ENCODE assay signal across 7 cellular contexts in the genomic region with DNA sequence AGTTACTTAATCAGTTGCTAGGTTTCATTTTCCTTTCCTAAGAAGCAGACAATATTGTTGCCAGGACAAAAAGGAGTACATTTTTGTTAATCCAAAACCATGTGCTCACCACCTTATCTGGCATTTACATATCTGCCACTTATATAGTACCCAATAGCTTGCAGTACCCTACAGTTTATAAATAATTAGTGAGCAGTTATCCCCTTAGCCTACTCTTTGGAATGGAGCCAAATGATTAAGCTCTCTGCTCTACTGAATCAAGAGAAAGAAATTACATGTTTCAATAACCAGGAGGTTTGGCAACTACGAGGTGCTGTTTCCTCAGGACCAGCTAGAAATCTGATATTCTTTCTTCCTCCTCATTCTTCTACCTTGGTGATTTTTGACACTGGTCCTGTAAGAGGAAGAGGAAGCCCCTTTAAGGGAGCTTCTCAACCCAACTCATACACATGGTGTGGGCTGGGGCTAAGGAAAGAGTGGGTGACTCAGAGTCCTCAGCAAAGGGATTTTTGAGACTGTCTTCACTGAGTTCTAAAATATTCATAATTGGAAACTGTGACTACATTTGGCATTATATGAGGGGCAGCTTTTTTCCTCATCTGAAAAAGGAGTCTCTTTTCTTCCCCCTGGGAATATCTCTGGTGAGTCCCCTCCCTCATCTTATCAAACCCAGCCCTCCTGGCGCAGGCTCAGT. TPM values are rescaled to one million over a fixed set of nuclear protein-coding genes. Genes with fewer than 3 reads are reported as not detected.
DNase-seq lines count a peak whose midpoint lies in the region; ATAC-seq and TF ChIP-seq lines count a peak whose summit lies in the region.

No MANE protein-coding gene starts in this region.

- H4K20me1 ChIP-seq in neural cell (ENCODE audit: insufficient read depth) = no peaks in the 10 kb centered on the region

- H3K4me1 ChIP-seq in endocrine pancreas (ENCODE audit: control insufficient read depth, insufficient read depth, low read length) (peaks cover 14% of the 10 kb centered on the region), upper lobe of left lung (peaks cover 40 to 53% (median 46%) of the 10 kb centered on the region in 4 donors)

- peak overlapping the region; percentile 77 for H3K4me2 ChIP-seq in neural cell (ENCODE audit: low read length)

- peaks cover 72% of the 10 kb centered on the region for H3K36me3 Mint-ChIP-seq in activated B cell treated with CpG ODN at 0.5 μM for 24 hours (ENCODE audit: low read depth)

- POLR2A ChIA-PET in activated B cell treated with CpG ODN at 0.5 μM for 24 hours (lab: Charles Lee) = interaction anchor here (0.6 to 8.0 kb wide), 12 partner anchors 9 to 659 kb away, joined by 3 to 63 read pairs (median 8); a partner anchor contains a TSS

- intact Hi-C loops in activated B cell treated with CpG ODN at 0.5 μM for 24 hours (cut with micrococcal nuclease) = loop anchor here (1.0 to 10.0 kb wide), 6 partner anchors 8 to 1924 kb away; a partner anchor contains a TSS

- no peak overlapping the region for H2AFZ ChIP-seq in neural cell (ENCODE audit: low read depth, low read length)

- H3K27me3 ChIP-seq in endocrine pancreas (ENCODE audit: control insufficient read depth, insufficient read depth, low read length) (no peaks in the 10 kb centered on the region), neural cell (ENCODE audit: insufficient read depth, low read depth, low read length) (no peaks in the 10 kb centered on the region), upper lobe of left lung (no peaks in the 10 kb centered on the region)

- peaks cover 9% of the 10 kb centered on the region for H3K9me3 Mint-ChIP-seq in activated B cell treated with CpG ODN at 0.5 μM for 24 hours

- peak overlapping the region; percentile 74 for H3K4me3 ChIP-seq in endocrine pancreas (ENCODE audit: control insufficient read depth, insufficient read depth, low read length)
- H3K4me3 ChIP-seq in neural cell (ENCODE audit: low read length) = peak overlapping the region; percentile 77
- peak overlapping the region; percentile 82 to 94 (median 88) for H3K4me3 ChIP-seq in upper lobe of left lung

- 8 to 14% methylated on average over 2 of the region's 2 CpGs for WGBS in upper lobe of left lung, 2 donors

- H3K79me2 ChIP-seq in neural cell (replicated peaks; ENCODE audit: insufficient read depth, low read length) = peaks cover 37% of the 10 kb centered on the region

- H3K4me1 Mint-ChIP-seq in activated B cell treated with CpG ODN at 0.5 μM for 24 hours = peaks cover 62% of the 10 kb centered on the region

- H3K9ac ChIP-seq in endocrine pancreas (ENCODE audit: control insufficient read depth, insufficient read depth, low read length) = peak overlapping the region; percentile 94
- no peak overlapping the region for H3K9ac ChIP-seq in neural cell (ENCODE audit: low read length)

- H3K27me3 Mint-ChIP-seq in activated B cell treated with CpG ODN at 0.5 μM for 24 hours = no peaks in the 10 kb centered on the region

- ATAC-seq in activated B cell treated with CpG ODN at 0.5 μM for 24 hours (ENCODE audit: low read depth) = peak; percentile 35
- ATAC-seq in upper lobe of left lung (ENCODE audit: low FRiP score in 2 of 2) = peak in 1 of 2 donors; percentile 42

- no peaks in the 10 kb centered on the region for H3K9me2 ChIP-seq in neural cell (ENCODE audit: insufficient read depth, low read length)

- H3K4me3 Mint-ChIP-seq in activated B cell treated with CpG ODN at 0.5 μM for 24 hours = peak overlapping the region; percentile 98

- H3F3A ChIP-seq in neural cell (ENCODE audit: insufficient read depth, low read length, poor library complexity, severe bottlenecking) = no peaks in the 10 kb centered on the region

- H3K27ac ChIP-seq in neural cell (ENCODE audit: low read length) (no peak overlapping the region), upper lobe of left lung (peak overlapping the region; percentile 96 to 99 (median 98))

- TF ChIP-seq EP300 in neural cell (conservative IDR thresholded peaks at IDR 0.05; ENCODE audit: poor library complexity, severe bottlenecking) (no peak), upper lobe of left lung (IDR thresholded peaks at IDR 0.05) (no peak)

- CTCF ChIA-PET in activated B cell treated with CpG ODN at 0.5 μM for 24 hours (lab: Charles Lee) = interaction anchor here (1.6 kb wide), 1 partner anchor 59 kb away, joined by 8 read pairs; no protein-coding TSS in a partner anchor

- H3K9me3 ChIP-seq in endocrine pancreas (ENCODE audit: control insufficient read depth, low read length) (no peaks in the 10 kb centered on the region), neural cell (ENCODE audit: low read length) (no peaks in the 10 kb centered on the region), upper lobe of left lung (peaks cover 3 to 16% (median 12%) of the 10 kb centered on the region in 4 donors)

- peak; percentile 65 for DNase-seq in GM13977 (ENCODE audit: low spot score)
- DNase-seq in NCI-H2081 (lab: John Stamatoyannopoulos, UW) = peak; percentile 38 to 81
- no peak for DNase-seq in activated B cell treated with CpG ODN at 0.5 μM for 24 hours
- peak in 1 of 2 donors; percentile 42 for DNase-seq in upper lobe of left lung
- no peak for DNase-seq in NCI-H1930 (lab: John Stamatoyannopoulos, UW)

- H3K36me3 ChIP-seq in endocrine pancreas (ENCODE audit: control insufficient read depth, insufficient read depth, low read length) = peaks cover 20% of the 10 kb centered on the region
- H3K36me3 ChIP-seq in neural cell (ENCODE audit: insufficient read depth, low read length) = peaks cover 8% of the 10 kb centered on the region
- peaks cover 9 to 59% (median 37%) of the 10 kb centered on the region in 4 donors for H3K36me3 ChIP-seq in upper lobe of left lung

- in situ Hi-C loops in GM13977 (cut with MboI; ENCODE audit: low pct_unique_long_range_greater_than_20kb, low sequenced_read_pairs, unreplicated experiment) = no loop called here

- H3K27ac Mint-ChIP-seq in activated B cell treated with CpG ODN at 0.5 μM for 24 hours = peak overlapping the region; percentile 98

- no peak for TF ChIP-seq POLR2A in upper lobe of left lung (IDR thresholded peaks at IDR 0.05)

- no peak for TF ChIP-seq RAD21 in neural cell (conservative IDR thresholded peaks at IDR 0.05)

- TF ChIP-seq CTCF in GM13977 (IDR thresholded peaks at IDR 0.05; ENCODE audit: extremely low read depth, insufficient read depth, missing control alignments) (no peak), activated B cell treated with CpG ODN at 0.5 μM for 24 hours (IDR thresholded peaks at IDR 0.05) (no peak), neural cell (IDR thresholded peaks at IDR 0.05; ENCODE audit: poor library complexity, severe bottlenecking) (no peak), upper lobe of left lung (IDR thresholded peaks at IDR 0.05) (no peak)

TF ChIP-seq in neural cell, 6 proteins besides CTCF, POLR2A, EP300 and RAD21:
- no peak for TF ChIP-seq EZH2 (IDR thresholded peaks at IDR 0.05; ENCODE audit: borderline replicate concordance, insufficient read depth, low read length, poor library complexity, severe bottlenecking)
- TF ChIP-seq, protein P1, sequence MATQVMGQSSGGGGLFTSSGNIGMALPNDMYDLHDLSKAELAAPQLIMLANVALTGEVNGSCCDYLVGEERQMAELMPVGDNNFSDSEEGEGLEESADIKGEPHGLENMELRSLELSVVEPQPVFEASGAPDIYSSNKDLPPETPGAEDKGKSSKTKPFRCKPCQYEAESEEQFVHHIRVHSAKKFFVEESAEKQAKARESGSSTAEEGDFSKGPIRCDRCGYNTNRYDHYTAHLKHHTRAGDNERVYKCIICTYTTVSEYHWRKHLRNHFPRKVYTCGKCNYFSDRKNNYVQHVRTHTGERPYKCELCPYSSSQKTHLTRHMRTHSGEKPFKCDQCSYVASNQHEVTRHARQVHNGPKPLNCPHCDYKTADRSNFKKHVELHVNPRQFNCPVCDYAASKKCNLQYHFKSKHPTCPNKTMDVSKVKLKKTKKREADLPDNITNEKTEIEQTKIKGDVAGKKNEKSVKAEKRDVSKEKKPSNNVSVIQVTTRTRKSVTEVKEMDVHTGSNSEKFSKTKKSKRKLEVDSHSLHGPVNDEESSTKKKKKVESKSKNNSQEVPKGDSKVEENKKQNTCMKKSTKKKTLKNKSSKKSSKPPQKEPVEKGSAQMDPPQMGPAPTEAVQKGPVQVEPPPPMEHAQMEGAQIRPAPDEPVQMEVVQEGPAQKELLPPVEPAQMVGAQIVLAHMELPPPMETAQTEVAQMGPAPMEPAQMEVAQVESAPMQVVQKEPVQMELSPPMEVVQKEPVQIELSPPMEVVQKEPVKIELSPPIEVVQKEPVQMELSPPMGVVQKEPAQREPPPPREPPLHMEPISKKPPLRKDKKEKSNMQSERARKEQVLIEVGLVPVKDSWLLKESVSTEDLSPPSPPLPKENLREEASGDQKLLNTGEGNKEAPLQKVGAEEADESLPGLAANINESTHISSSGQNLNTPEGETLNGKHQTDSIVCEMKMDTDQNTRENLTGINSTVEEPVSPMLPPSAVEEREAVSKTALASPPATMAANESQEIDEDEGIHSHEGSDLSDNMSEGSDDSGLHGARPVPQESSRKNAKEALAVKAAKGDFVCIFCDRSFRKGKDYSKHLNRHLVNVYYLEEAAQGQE (IDR thresholded peaks at IDR 0.05; ENCODE audit: borderline replicate concordance) = no peak
- TF ChIP-seq MXI1 (conservative IDR thresholded peaks at IDR 0.05; ENCODE audit: poor library complexity, severe bottlenecking) = no peak
- TF ChIP-seq SMC3 (conservative IDR thresholded peaks at IDR 0.05; ENCODE audit: poor library complexity) = no peak
- no peak for TF ChIP-seq POLR2AphosphoS5 (IDR thresholded peaks at IDR 0.05)
- TF ChIP-seq TAF1 (IDR thresholded peaks at IDR 0.05; ENCODE audit: low read depth) = no peak

RNA-seq across cellular contexts. Expression of a gene that starts 1.5 kb away (rescaled TPM):
- 49.6 and 51.9 TPM in 2 replicates for total RNA-seq in activated B cell treated with CpG ODN at 0.5 μM for 24 hours
- polyA plus RNA-seq in neural cell = 4.7 and 5.4 TPM in 2 replicates
- polyA minus RNA-seq in neural cell = 17.8 and 18.8 TPM in 2 replicates
- 10 to 100 TPM; 39.3 to 64.6 (median 42.4) TPM for total RNA-seq in upper lobe of left lung

RNA-seq across cellular contexts. Expression of a gene that starts 57.1 kb away (rescaled TPM):
- total RNA-seq in activated B cell treated with CpG ODN at 0.5 μM for 24 hours (76.5 and 78.4 TPM in 2 replicates), upper lobe of left lung (10 to 100 TPM; 26.7 to 43.0 (median 31.0) TPM)
- polyA plus RNA-seq in neural cell = 35.4 and 36.2 TPM in 2 replicates
- polyA minus RNA-seq in neural cell = 24.8 and 27.5 TPM in 2 replicates

Comparison
In these comparisons a context has a peak if more than half of its experiments do, and no peak if none do; other contexts are left out.
1. DNase-seq: peak in GM13977 (single experiment) and NCI-H2081 (2 of 2); none in activated B cell treated with CpG ODN at 0.5 μM for 24 hours (single experiment) and NCI-H1930 (0 of 2).
2. Peak in every context shown above with its lines, with median percentiles within 50 percentile points of each other: H3K4me3 ChIP-seq.